ENCODE assay signal across 16 cellular contexts in the genomic region with DNA sequence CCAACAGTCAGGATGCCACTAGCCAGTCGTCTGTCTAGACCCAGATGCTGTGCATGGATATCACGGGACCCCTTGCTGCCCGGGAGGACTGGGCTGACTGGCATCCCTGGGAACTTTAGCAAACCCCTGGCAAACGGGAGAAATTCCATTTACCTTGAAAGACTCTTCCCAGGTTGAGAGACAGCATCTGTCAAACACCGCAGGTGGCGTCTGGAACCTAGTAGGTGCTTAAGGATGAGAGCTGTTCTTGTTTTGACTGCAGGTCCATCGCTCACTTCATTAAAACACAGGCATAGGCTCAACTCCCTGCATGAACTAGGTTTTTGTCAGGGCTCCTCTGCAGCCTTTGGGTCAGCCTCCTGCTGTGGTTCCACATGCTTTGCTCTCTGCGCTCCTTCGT.
A peak's percentile ranks its signal among the peaks of the same experiment; 100 is the strongest.
DNase-seq lines count a peak whose midpoint lies in the region; ATAC-seq and TF ChIP-seq lines count a peak whose summit lies in the region.
"Had no signal": no experiment of that assay in that cellular context is flagged by ENCODE, and none has a peak within 500 bp of the region (broad histone marks: within the 10 kb centered on the region; RNA-seq: fewer than 3 reads in every experiment).

No MANE protein-coding gene starts in this region.

- H3K4me2 ChIP-seq in GM23338 (no peak overlapping the region), OCI-LY3 (ENCODE audit: low read length) (peak overlapping the region; percentile 94), mesendoderm (ENCODE audit: low read length) (no peak overlapping the region), smooth muscle cell (no peak overlapping the region)
- H3K4me2 ChIP-seq: A549 had no signal

- H3K4me3 ChIP-seq in GM23338 (no peak overlapping the region), OCI-LY3 (ENCODE audit: low read length) (peak overlapping the region; percentile 75), mesendoderm (ENCODE audit: low read length) (no peak overlapping the region), smooth muscle cell (no peak overlapping the region)
- H3K4me3 ChIP-seq: A549 had no signal

- H3K27me3 ChIP-seq in GM23338 (ENCODE audit: insufficient read depth) = no peaks in the 10 kb centered on the region
- H3K27me3 ChIP-seq in OCI-LY3 (ENCODE audit: low read depth, low read length) = no peaks in the 10 kb centered on the region
- H3K27me3 ChIP-seq in mesendoderm (ENCODE audit: insufficient read depth, low read length, poor library complexity) = no peaks in the 10 kb centered on the region
- peaks cover 2% of the 10 kb centered on the region for H3K27me3 ChIP-seq in smooth muscle cell (ENCODE audit: low read depth)

- TF ChIP-seq CTCF in GM23338 (conservative IDR thresholded peaks at IDR 0.05; ENCODE audit: low read depth in 2 of 2) = no peak
- no peak for TF ChIP-seq CTCF in OCI-LY3 (IDR thresholded peaks at IDR 0.05; ENCODE audit: low read depth, low read length)
- no peak for TF ChIP-seq CTCF in smooth muscle cell (IDR thresholded peaks at IDR 0.05; ENCODE audit: borderline replicate concordance, insufficient read depth, poor library complexity, severe bottlenecking)

- H2BK15ac ChIP-seq in mesendoderm (replicated peaks; ENCODE audit: low read depth) = no peak overlapping the region

- H3K23ac ChIP-seq in mesendoderm (ENCODE audit: low read length) = no peak overlapping the region

- no peaks in the 10 kb centered on the region for H3K79me1 ChIP-seq in mesendoderm (ENCODE audit: low read length)

- H3K79me2 ChIP-seq in GM23338 (replicated peaks; ENCODE audit: insufficient read depth) (no peaks in the 10 kb centered on the region), OCI-LY3 (ENCODE audit: low read length) (no peaks in the 10 kb centered on the region), mesendoderm (ENCODE audit: control insufficient read depth, insufficient read depth, low read length) (no peaks in the 10 kb centered on the region), smooth muscle cell (ENCODE audit: low read depth) (no peaks in the 10 kb centered on the region)

- H4K20me1 ChIP-seq in GM23338 (replicated peaks; ENCODE audit: insufficient read depth) = no peaks in the 10 kb centered on the region
- no peaks in the 10 kb centered on the region for H4K20me1 ChIP-seq in OCI-LY3 (ENCODE audit: insufficient read depth, low read length)
- H4K20me1 ChIP-seq in smooth muscle cell (ENCODE audit: low read depth) = no peaks in the 10 kb centered on the region

- no peak overlapping the region for H3K4ac ChIP-seq in mesendoderm (ENCODE audit: low read depth, low read length)

- no peak overlapping the region for H3K4me3 Mint-ChIP-seq in GM23338
- H3K4me3 Mint-ChIP-seq in natural killer cell treated with Interleukin-12 subunit alpha and Interleukin-12 subunit beta and Interleukin-15 and Interleukin-18, amount 100 ng/mL, for 72 hours = no peak overlapping the region
- H3K4me3 Mint-ChIP-seq: CD4-positive, alpha-beta T cell; IgD-negative memory B cell had no signal

- no peaks in the 10 kb centered on the region for H3K36me3 Mint-ChIP-seq in GM23338 (ENCODE audit: low read depth)
- H3K36me3 Mint-ChIP-seq in natural killer cell treated with Interleukin-12 subunit alpha and Interleukin-12 subunit beta and Interleukin-15 and Interleukin-18, amount 100 ng/mL, for 72 hours = no peaks in the 10 kb centered on the region
- H3K36me3 Mint-ChIP-seq: IgD-negative memory B cell had no signal

- H3K9me2 ChIP-seq in GM23338 (ENCODE audit: insufficient read depth) = peaks cover 21% of the 10 kb centered on the region

- H3K36me3 ChIP-seq in GM23338 (ENCODE audit: insufficient read depth) (no peaks in the 10 kb centered on the region), OCI-LY3 (replicated peaks; ENCODE audit: low read depth, low read length) (peaks cover 23% of the 10 kb centered on the region), mesendoderm (ENCODE audit: control insufficient read depth, insufficient read depth, low read length) (no peaks in the 10 kb centered on the region), smooth muscle cell (ENCODE audit: low read depth) (no peaks in the 10 kb centered on the region)

- H3K9me3 Mint-ChIP-seq in GM23338 = no peaks in the 10 kb centered on the region; the same call in 2 of the 3 replicates
- no peaks in the 10 kb centered on the region for H3K9me3 Mint-ChIP-seq in natural killer cell treated with Interleukin-12 subunit alpha and Interleukin-12 subunit beta and Interleukin-15 and Interleukin-18, amount 100 ng/mL, for 72 hours
- H3K9me3 Mint-ChIP-seq: CD4-positive, alpha-beta T cell had no signal

- H3K9ac ChIP-seq in OCI-LY3 (ENCODE audit: low read length) = peak overlapping the region; percentile 72
- no peak overlapping the region for H3K9ac ChIP-seq in mesendoderm (ENCODE audit: low read length)
- H3K9ac ChIP-seq in smooth muscle cell (ENCODE audit: low read depth) = no peak overlapping the region

- H2AK5ac ChIP-seq in mesendoderm (ENCODE audit: low read length) = no peak overlapping the region

- WGBS in mesendoderm (ENCODE audit: extremely low coverage, insufficient coverage, low lambda C conversion rate) = no CpG with 5 or more reads among the region's 9 CpGs
- WGBS in smooth muscle cell (ENCODE audit: low lambda C conversion rate) = 70% methylated on average over 9 of the region's 9 CpGs

- H3K4me1 Mint-ChIP-seq in GM23338 = peaks cover 7% of the 10 kb centered on the region
- no peaks in the 10 kb centered on the region for H3K4me1 Mint-ChIP-seq in natural killer cell treated with Interleukin-12 subunit alpha and Interleukin-12 subunit beta and Interleukin-15 and Interleukin-18, amount 100 ng/mL, for 72 hours (ENCODE audit: low read depth in 2 of 2)
- H3K4me1 Mint-ChIP-seq: IgD-negative memory B cell had no signal

- H3K56ac ChIP-seq in mesendoderm (ENCODE audit: low read length) = no peak overlapping the region

- H3F3A ChIP-seq in GM23338 (replicated peaks; ENCODE audit: low read depth) (no peaks in the 10 kb centered on the region), smooth muscle cell (ENCODE audit: low read depth) (no peaks in the 10 kb centered on the region)

- no peaks in the 10 kb centered on the region for H3K27me3 Mint-ChIP-seq in GM23338 (ENCODE audit: insufficient read depth, low read depth, poor library complexity)
- peaks cover 30 to 40% of the 10 kb centered on the region in 2 donors for H3K27me3 Mint-ChIP-seq in natural killer cell treated with Interleukin-12 subunit alpha and Interleukin-12 subunit beta and Interleukin-15 and Interleukin-18, amount 100 ng/mL, for 72 hours
- H3K27me3 Mint-ChIP-seq: CD4-positive, alpha-beta T cell; IgD-negative memory B cell had no signal

- no peak overlapping the region for H3K18ac ChIP-seq in mesendoderm (ENCODE audit: low read length)

- H3K4me1 ChIP-seq in GM23338 (ENCODE audit: insufficient read depth) (peaks cover 12% of the 10 kb centered on the region), OCI-LY3 (ENCODE audit: low read length) (peaks cover 46% of the 10 kb centered on the region), mesendoderm (ENCODE audit: control insufficient read depth, low read depth, low read length) (peaks cover 7% of the 10 kb centered on the region), smooth muscle cell (ENCODE audit: low read depth) (peaks cover 8% of the 10 kb centered on the region)
- H3K4me1 ChIP-seq: A549, Caco-2 had no signal

- H3K27ac ChIP-seq in GM23338 (ENCODE audit: low read depth) = no peak overlapping the region
- H3K27ac ChIP-seq in OCI-LY3 (ENCODE audit: low read length) = peak overlapping the region; percentile 74
- no peak overlapping the region for H3K27ac ChIP-seq in mesendoderm (ENCODE audit: low read depth, low read length)
- no peak overlapping the region for H3K27ac ChIP-seq in smooth muscle cell (ENCODE audit: low read depth)
- H3K27ac ChIP-seq: 22Rv1, A549, C4-2B had no signal

- no peak overlapping the region for H2BK5ac ChIP-seq in mesendoderm (ENCODE audit: low read length)

- ATAC-seq in GM23338 = peak; percentile 45; the same call in 2 of the 3 replicates
- no peak for ATAC-seq in natural killer cell treated with Interleukin-12 subunit alpha and Interleukin-12 subunit beta and Interleukin-15 and Interleukin-18, amount 100 ng/mL, for 72 hours
- ATAC-seq: A549 had no signal

- no peak overlapping the region for H4K5ac ChIP-seq in mesendoderm (ENCODE audit: low read length)

- no peak overlapping the region for H4K8ac ChIP-seq in mesendoderm (ENCODE audit: low read depth, low read length)

- DNase-seq in GM23338 (ENCODE audit: low spot score) = no peak
- peak; percentile 56 for DNase-seq in mesendoderm
- no peak for DNase-seq in smooth muscle cell (lab: John Stamatoyannopoulos, UW; ENCODE audit: unreplicated experiment)
- DNase-seq in natural killer cell treated with Interleukin-12 subunit alpha and Interleukin-12 subunit beta and Interleukin-15 and Interleukin-18, amount 100 ng/mL, for 72 hours (ENCODE audit: low spot score) = no peak
- DNase-seq in foreskin melanocyte = no peak
- no peak for DNase-seq in HuH-7 (ENCODE audit: low spot score)
- DNase-seq: AML-193; CD4-positive, alpha-beta T cell; GDM1; HCEC 1CT had no signal

- no peak overlapping the region; the same call in 1 of the 2 replicates for H2AFZ ChIP-seq in GM23338
- H2AFZ ChIP-seq in OCI-LY3 (ENCODE audit: low read depth, low read length) = peak overlapping the region; percentile 25; the same call in 1 of the 2 replicates
- H2AFZ ChIP-seq in smooth muscle cell (ENCODE audit: low read depth) = peak overlapping the region; percentile 60

- H3K9me3 ChIP-seq in OCI-LY3 (ENCODE audit: insufficient read depth, low read length) = 0 out of 2 replicates have a peak, but pooled peaks cover 4% of the 10 kb centered on the region
- no peaks in the 10 kb centered on the region for H3K9me3 ChIP-seq in smooth muscle cell (replicated peaks; ENCODE audit: low read depth)
- H3K9me3 ChIP-seq: A549, Caco-2 had no signal

- no peak overlapping the region for H3K27ac Mint-ChIP-seq in GM23338
- no peak overlapping the region for H3K27ac Mint-ChIP-seq in natural killer cell treated with Interleukin-12 subunit alpha and Interleukin-12 subunit beta and Interleukin-15 and Interleukin-18, amount 100 ng/mL, for 72 hours
- H3K27ac Mint-ChIP-seq: CD4-positive, alpha-beta T cell had no signal

- H2BK120ac ChIP-seq in mesendoderm (ENCODE audit: low read depth, low read length) = no peak overlapping the region

TF ChIP-seq in GM23338, 12 proteins besides CTCF, POLR2A, EP300 and RAD21 (continues in another document):
- TF ChIP-seq ZNF331 (CRISPR knock-in tag; IDR thresholded peaks at IDR 0.05; ENCODE audit: low read depth) = no peak
- TF ChIP-seq EZH2phosphoT487 (IDR thresholded peaks at IDR 0.05; ENCODE audit: unreplicated experiment) = no peak
- TF ChIP-seq EZH2 (IDR thresholded peaks at IDR 0.05; ENCODE audit: low read depth, unreplicated experiment) = no peak
- TF ChIP-seq POLR2AphosphoS5 (IDR thresholded peaks at IDR 0.05; ENCODE audit: low read depth) = no peak
